ENCODE assay signal across 8 cellular contexts in genomic region chr11:57711414-57712255, GRCh38. TPM values are rescaled to one million over a fixed set of nuclear protein-coding genes. Genes with fewer than 3 reads are reported as not detected.
DNase-seq lines count a peak whose midpoint lies in the region; ATAC-seq and TF ChIP-seq lines count a peak whose summit lies in the region.

Gene MED19 (minus strand): TSS chr11:57712215. CDS start chr11:57712179, 36 bp downstream.

- H3K27me3 Mint-ChIP-seq in activated naive CD4-positive, alpha-beta T cell treated with anti-CD3 and anti-CD28 coated beads for 36 hours (ENCODE audit: low read depth) = no peaks in the 10 kb centered on the region
- H3K27me3 Mint-ChIP-seq in osteocyte (ENCODE audit: unreplicated experiment) = no peaks in the 10 kb centered on the region

- H3K4me3 Mint-ChIP-seq in activated naive CD4-positive, alpha-beta T cell treated with anti-CD3 and anti-CD28 coated beads for 36 hours = peak within 1 kb of the TSS; percentile 99
- peak within 1 kb of the TSS; percentile 98 for H3K4me3 Mint-ChIP-seq in osteocyte (ENCODE audit: unreplicated experiment)

- H3K9me3 ChIP-seq in HAP-1 (no peaks in the 10 kb centered on the region), MG63 (no peaks in the 10 kb centered on the region), SJSA1 (replicated peaks) (no peaks in the 10 kb centered on the region), gastroesophageal sphincter (no peaks in the 10 kb centered on the region), thyroid gland (no peaks in the 10 kb centered on the region)

- H3K9me3 Mint-ChIP-seq in activated naive CD4-positive, alpha-beta T cell treated with anti-CD3 and anti-CD28 coated beads for 36 hours = no peaks in the 10 kb centered on the region
- H3K9me3 Mint-ChIP-seq in osteocyte (ENCODE audit: unreplicated experiment) = no peaks in the 10 kb centered on the region

- DNase-seq in ELR (ENCODE audit: low read depth) (peak; percentile 82), HAP-1 (ENCODE audit: low spot score in 2 of 2) (peak; percentile 83 to 91), MG63 (peak; percentile 61), SJSA1 (ENCODE audit: low read depth in 1 of 2, low spot score in 2 of 2) (peak in 1 of 2 experiments; percentile 68), osteocyte (ENCODE audit: extremely low spot score, unreplicated experiment) (no peak), thyroid gland (peak; percentile 93 to 96)
- peak; percentile 80 for DNase-seq in activated naive CD4-positive, alpha-beta T cell treated with anti-CD3 and anti-CD28 coated beads for 36 hours

- intact Hi-C loops in activated naive CD4-positive, alpha-beta T cell treated with anti-CD3 and anti-CD28 coated beads for 36 hours (cut with micrococcal nuclease) = loop anchor here (1.0 to 5.0 kb wide), 12 partner anchors 30 to 1956 kb away; partner anchors contain the start of genes CLP1, FAM111A, PATL1 and SELENOH
- intact Hi-C loops in thyroid gland (cut with DNase I) = loop anchor here (5.0 kb wide), 1 partner anchor 34 kb away; no protein-coding TSS in a partner anchor

- TF ChIP-seq EP300 in gastroesophageal sphincter (IDR thresholded peaks at IDR 0.05) = no peak

- H3K27ac Mint-ChIP-seq in activated naive CD4-positive, alpha-beta T cell treated with anti-CD3 and anti-CD28 coated beads for 36 hours = peak within 1 kb of the TSS; percentile 92
- H3K27ac Mint-ChIP-seq in osteocyte (ENCODE audit: unreplicated experiment) = peak within 1 kb of the TSS; percentile 93

- peaks cover 3% of the 10 kb centered on the region for H3K36me3 Mint-ChIP-seq in activated naive CD4-positive, alpha-beta T cell treated with anti-CD3 and anti-CD28 coated beads for 36 hours (ENCODE audit: low read depth)
- H3K36me3 Mint-ChIP-seq in osteocyte (ENCODE audit: unreplicated experiment) = peaks cover 4% of the 10 kb centered on the region

- H3K4me3 ChIP-seq in HAP-1 (peak within 1 kb of the TSS; percentile 87), MG63 (peak within 1 kb of the TSS; percentile 79), SJSA1 (peak within 1 kb of the TSS; percentile 74), gastroesophageal sphincter (peak within 1 kb of the TSS; percentile 82 to 97), thyroid gland (replicated peaks in 1 of 3) (peak within 1 kb of the TSS; percentile 49 to 78 (median 55))

- in situ Hi-C loops in HAP-1 (cut with MboI; ENCODE audit: low sequenced_read_pairs) = no loop called here

- ATAC-seq in gastroesophageal sphincter = peak; percentile 52

- TF ChIP-seq POLR2A in gastroesophageal sphincter (IDR thresholded peaks at IDR 0.05) = peak; percentile 32 to 41
- TF ChIP-seq POLR2A in thyroid gland (IDR thresholded peaks at IDR 0.05) = peak in 1 of 2 donors; percentile 69

- CTCF ChIA-PET in activated naive CD4-positive, alpha-beta T cell treated with anti-CD3 and anti-CD28 coated beads for 36 hours (lab: Charles Lee) = interaction anchor here (1.0 kb wide), 1 partner anchor 184 kb away, joined by 4 read pairs; no protein-coding TSS in a partner anchor

- peak within 1 kb of the TSS; percentile 69 for H3K27ac ChIP-seq in SJSA1
- H3K27ac ChIP-seq in gastroesophageal sphincter = peak within 1 kb of the TSS; percentile 88 to 98 (median 92)
- H3K27ac ChIP-seq in thyroid gland = peak within 1 kb of the TSS; percentile 40 to 93 (median 71)

- TF ChIP-seq CTCF in gastroesophageal sphincter (IDR thresholded peaks at IDR 0.05) (no peak), osteocyte (IDR thresholded peaks at IDR 0.05) (no peak), thyroid gland (IDR thresholded peaks at IDR 0.05) (peak in 1 of 6 experiments; percentile 8)

- H3K4me1 ChIP-seq in HAP-1 (peaks cover 11% of the 10 kb centered on the region), SJSA1 (replicated peaks) (peaks cover 18% of the 10 kb centered on the region), gastroesophageal sphincter (peaks cover 9 to 50% (median 25%) of the 10 kb centered on the region in 3 donors), thyroid gland (peaks cover 21 to 22% of the 10 kb centered on the region in 2 donors)

- WGBS in gastroesophageal sphincter (ENCODE audit: low coverage in 1 of 2), 2 donors = 2 to 3% methylated on average over 11 to 27 of the region's 51 CpGs
- WGBS in thyroid gland, 2 donors = 1 to 6% methylated on average over 19 to 43 of the region's 51 CpGs

- H3K36me3 ChIP-seq in HAP-1 (replicated peaks) (peaks cover 12% of the 10 kb centered on the region), MG63 (peaks cover 18% of the 10 kb centered on the region), SJSA1 (peaks cover 28% of the 10 kb centered on the region), gastroesophageal sphincter (peaks cover 0 to 9% of the 10 kb centered on the region in 2 donors), thyroid gland (no peaks in the 10 kb centered on the region)

- H3K27me3 ChIP-seq in HAP-1 (ENCODE audit: low read depth) = no peaks in the 10 kb centered on the region
- no peaks in the 10 kb centered on the region for H3K27me3 ChIP-seq in MG63
- no peaks in the 10 kb centered on the region for H3K27me3 ChIP-seq in SJSA1 (replicated peaks)
- H3K27me3 ChIP-seq in gastroesophageal sphincter = no peaks in the 10 kb centered on the region
- H3K27me3 ChIP-seq in thyroid gland = no peaks in the 10 kb centered on the region

- peaks cover 50% of the 10 kb centered on the region for H3K4me1 Mint-ChIP-seq in activated naive CD4-positive, alpha-beta T cell treated with anti-CD3 and anti-CD28 coated beads for 36 hours (ENCODE audit: low read depth)
- H3K4me1 Mint-ChIP-seq in osteocyte (ENCODE audit: unreplicated experiment) = peaks cover 40% of the 10 kb centered on the region

RNA-seq across cellular contexts. Expression of gene MED19, which starts in this region (rescaled TPM):
- total RNA-seq in MG63 (2014; rRNA removed; shearing (Covaris generic); ENCODE audit: low replicate concordance) = 22.0 and 44.8 TPM in 2 replicates
- total RNA-seq in SJSA1 (2014; rRNA removed; shearing (Covaris generic)) = 26.0 and 32.5 TPM in 2 replicates
- total RNA-seq in activated naive CD4-positive, alpha-beta T cell treated with anti-CD3 and anti-CD28 coated beads for 36 hours = 1 to 10 TPM; 8.2 to 9.0 TPM
- 10 to 100 TPM; 10.4 to 15.5 (median 12.5) TPM for total RNA-seq in gastroesophageal sphincter
- 18.5 and 20.4 TPM in 2 replicates for total RNA-seq in osteocyte
- total RNA-seq in thyroid gland = 10 to 100 TPM; 24.6 to 38.1 (median 35.6) TPM
